Comparison of ENCODE assay signal across 27 cellular contexts in genomic region chr3:105022813-105023212, GRCh38.
"Had no signal": no experiment of that assay in that cellular context is flagged by ENCODE, and none has a peak within 500 bp of the region (broad histone marks: within the 10 kb centered on the region; RNA-seq: fewer than 3 reads in every experiment).

No MANE protein-coding gene starts in this region.

- H3K27me3 ChIP-seq: esophagus squamous epithelium, heart right ventricle, right lobe of liver, tibial nerve, vagina had no signal

- H3K27ac Mint-ChIP-seq: immature natural killer cell, memory B cell, mesothelial cell of epicardium, naive B cell, nephron had no signal

- DNase-seq: dermis blood vessel endothelial cell; effector memory CD4-positive, alpha-beta T cell; erythroblast; esophagus squamous epithelium; foreskin melanocyte; glutamatergic neuron; heart right ventricle; hippocampal formation; immature natural killer cell; left ventricle myocardium superior; mucosa of descending colon; naive B cell; nucleus accumbens; psoas muscle; right lobe of liver; small intestine; stimulated activated CD4-positive, alpha-beta T cell treated with anti-CD3 and anti-CD28 coated beads, Interleukin-15, amount 100 ng/mL, for 24 hours; stimulated activated CD4-positive, alpha-beta T cell treated with anti-CD3 and anti-CD28 coated beads, Interleukin-2, amount 100 ng/mL, for 48 hours; stimulated activated naive CD4-positive, alpha-beta T cell treated with Interleukin-2 at 50 U/mL for 16 hours had no signal

- H3K27me3 Mint-ChIP-seq: memory B cell, naive B cell had no signal

- H3K9me3 Mint-ChIP-seq: memory B cell, naive B cell, nephron had no signal

- H3K9me3 ChIP-seq: esophagus squamous epithelium, heart right ventricle, mucosa of descending colon, psoas muscle, right lobe of liver, thoracic aorta, tibial nerve, vagina had no signal

- H3K4me1 Mint-ChIP-seq: immature natural killer cell, memory B cell, mesothelial cell of epicardium, naive B cell, nephron had no signal

- H3K4me3 ChIP-seq: coronary artery, esophagus squamous epithelium, heart right ventricle, lung, mucosa of descending colon, psoas muscle, right lobe of liver, thoracic aorta, tibial nerve, vagina had no signal

- H3K4me1 ChIP-seq: esophagus squamous epithelium, heart right ventricle, psoas muscle, right lobe of liver, tibial nerve, vagina had no signal

- H3K36me3 ChIP-seq: esophagus squamous epithelium, heart right ventricle, right lobe of liver, thoracic aorta, tibial nerve, vagina had no signal

- H3K4me3 Mint-ChIP-seq: immature natural killer cell, memory B cell, mesothelial cell of epicardium, naive B cell, nephron had no signal

- H3K27ac ChIP-seq: coronary artery, esophagus squamous epithelium, heart right ventricle, psoas muscle, right lobe of liver, thoracic aorta, tibial nerve, vagina had no signal

- ATAC-seq: left ventricle myocardium superior, mucosa of descending colon, psoas muscle, right lobe of liver had no signal

- H3K36me3 Mint-ChIP-seq: immature natural killer cell, memory B cell, mesothelial cell of epicardium, naive B cell had no signal
